ENCODE assay signal across 13 cellular contexts in genomic region chr1:79006564-79006963, GRCh38. TPM values are rescaled to one million over a fixed set of nuclear protein-coding genes. Genes with fewer than 3 reads are reported as not detected.
A peak's percentile ranks its signal among the peaks of the same experiment; 100 is the strongest.
DNase-seq lines count a peak whose midpoint lies in the region; ATAC-seq, FAIRE-seq and TF ChIP-seq lines count a peak whose summit lies in the region.
"Had no signal": no experiment of that assay in that cellular context is flagged by ENCODE, and none has a peak within 500 bp of the region (broad histone marks: within the 10 kb centered on the region; RNA-seq: fewer than 3 reads in every experiment).

Gene ADGRL4, minus strand, starts transcription at chr1:79006730. Its CDS starts 76 bp downstream, at chr1:79006654.

- H3K27me3 Mint-ChIP-seq in GM23338 (ENCODE audit: insufficient read depth, low read depth, poor library complexity), result peaks cover 2% of the 10 kb centered on the region

- H3K4me2 ChIP-seq in GM23338 (peak within 1 kb of the TSS; percentile 83), skeletal muscle satellite cell (ENCODE audit: low read length) (peak within 1 kb of the TSS; percentile 85)

- H3K9me3 ChIP-seq in kidney (ENCODE audit: control insufficient read depth in 1 of 2, low read length in 2 of 2), result no peaks in the 10 kb centered on the region
- no peaks in the 10 kb centered on the region for H3K9me3 ChIP-seq in skeletal muscle satellite cell (replicated peaks; ENCODE audit: low read length)
- no peaks in the 10 kb centered on the region for H3K9me3 ChIP-seq in BE2C

- H3K4me3 ChIP-seq in GM23338 (peak within 1 kb of the TSS; percentile 67), kidney (ENCODE audit: low read length in 2 of 2) (peak within 1 kb of the TSS; percentile 36 to 51), skeletal muscle satellite cell (ENCODE audit: low read length) (peak within 1 kb of the TSS; percentile 80), BE2C (ENCODE audit: low read depth, low read length) (no peak within 1 kb of the TSS)
- H3K4me3 ChIP-seq: K562 had no signal

- H2AFZ ChIP-seq in GM23338, result peak within 1 kb of the TSS; percentile 99

- DNase-seq in GM23338 (ENCODE audit: low spot score) (peak; percentile 74), kidney (peak; percentile 84), BE2C (no peak), NCI-H82 treated with DMSO at 0.1 percent for 48 hours (lab: John Stamatoyannopoulos, UW; ENCODE audit: unreplicated experiment) (no peak), NCI-H2196 (lab: John Stamatoyannopoulos, UW; ENCODE audit: unreplicated experiment) (no peak)
- DNase-seq: activated T-cell treated with anti-CD3 and anti-CD28 coated beads for 4 hours; stimulated activated naive CD8-positive, alpha-beta T cell treated with anti-CD3 and anti-CD28 coated beads, Interleukin-15, amount 100 ng/mL, for 72 hours had no signal

- peak within 1 kb of the TSS; percentile 88 for H3K4me3 Mint-ChIP-seq in GM23338
- H3K4me3 Mint-ChIP-seq: stimulated activated naive CD8-positive, alpha-beta T cell treated with anti-CD3 and anti-CD28 coated beads, Interleukin-15, amount 100 ng/mL, for 72 hours had no signal

- H3K4me1 ChIP-seq in GM23338 (ENCODE audit: insufficient read depth) (no peaks in the 10 kb centered on the region), kidney (ENCODE audit: control insufficient read depth in 1 of 2, insufficient read depth in 1 of 2, low read depth in 1 of 2, low read length in 2 of 2) (no peaks in the 10 kb centered on the region), skeletal muscle satellite cell (ENCODE audit: control insufficient read depth, insufficient read depth, low read length) (peaks cover 5% of the 10 kb centered on the region), BE2C (no peaks in the 10 kb centered on the region)

- H3K9ac ChIP-seq in kidney (ENCODE audit: low read length in 2 of 2) (peak within 1 kb of the TSS; percentile 12 to 41), skeletal muscle satellite cell (ENCODE audit: low read depth, low read length) (peak within 1 kb of the TSS; percentile 83)

- no peaks in the 10 kb centered on the region for H3K9me3 Mint-ChIP-seq in GM23338

- H3K79me2 ChIP-seq in GM23338 (replicated peaks; ENCODE audit: insufficient read depth), result no peaks in the 10 kb centered on the region

- H3K4me1 Mint-ChIP-seq in GM23338, result peaks cover 13% of the 10 kb centered on the region
- H3K4me1 Mint-ChIP-seq: stimulated activated naive CD8-positive, alpha-beta T cell treated with anti-CD3 and anti-CD28 coated beads, Interleukin-15, amount 100 ng/mL, for 72 hours had no signal

- H3K36me3 ChIP-seq in GM23338 (ENCODE audit: insufficient read depth) (no peaks in the 10 kb centered on the region), kidney (ENCODE audit: control insufficient read depth in 1 of 2, insufficient read depth in 2 of 2, low read length in 2 of 2) (no peaks in the 10 kb centered on the region), skeletal muscle satellite cell (ENCODE audit: insufficient read depth, low read length) (no peaks in the 10 kb centered on the region), BE2C (no peaks in the 10 kb centered on the region)

- peak within 1 kb of the TSS; percentile 78; the same call in 1 of the 2 replicates for H3K27ac Mint-ChIP-seq in GM23338

- in situ Hi-C loops in endometrial microvascular endothelial cells (cut with HindIII; ENCODE audit: inconsistent ontology term, low pct_unique_long_range_greater_than_20kb, low sequenced_read_pairs), result no loop called here

- no peak for FAIRE-seq in kidney (lab: Jason Lieb, UNC)
- FAIRE-seq: K562 had no signal

- intact Hi-C loops in kidney (cut with DNase I), result no loop called here

- H4K20me1 ChIP-seq in GM23338 (replicated peaks; ENCODE audit: insufficient read depth), result no peaks in the 10 kb centered on the region

- no peaks in the 10 kb centered on the region for H3K36me3 Mint-ChIP-seq in GM23338 (ENCODE audit: low read depth)

- ATAC-seq in GM23338 (peak; percentile 100), HG02870 (IDR thresholded peaks at IDR 0.05; ENCODE audit: unreplicated experiment) (no peak)
- ATAC-seq: K562; Panc1; stimulated activated naive CD8-positive, alpha-beta T cell treated with anti-CD3 and anti-CD28 coated beads, Interleukin-15, amount 100 ng/mL, for 72 hours had no signal

- H3K27me3 ChIP-seq in GM23338 (ENCODE audit: insufficient read depth) (no peaks in the 10 kb centered on the region), skeletal muscle satellite cell (ENCODE audit: control insufficient read depth, insufficient read depth, low read length) (no peaks in the 10 kb centered on the region), BE2C (no peaks in the 10 kb centered on the region)

- TF ChIP-seq CTCF in GM23338 (conservative IDR thresholded peaks at IDR 0.05; ENCODE audit: low read depth in 2 of 2), result no peak
- no peak for TF ChIP-seq CTCF in kidney (IDR thresholded peaks at IDR 0.05; ENCODE audit: borderline replicate concordance, extremely low read depth, insufficient read depth)
- TF ChIP-seq CTCF in BE2C (IDR thresholded peaks at IDR 0.05; ENCODE audit: low read depth, low read length), result no peak

- H3K27ac ChIP-seq in GM23338 (ENCODE audit: low read depth) (no peak within 1 kb of the TSS), kidney (ENCODE audit: low read depth in 2 of 2, low read length in 2 of 2) (peak within 1 kb of the TSS; percentile 53 to 83)

- H3K9me2 ChIP-seq in GM23338 (ENCODE audit: insufficient read depth), result no peaks in the 10 kb centered on the region

- H3F3A ChIP-seq in GM23338 (replicated peaks; ENCODE audit: low read depth), result no peaks in the 10 kb centered on the region

TF ChIP-seq in GM23338, 12 proteins besides CTCF, POLR2A, EP300 and RAD21:
- TF ChIP-seq CREB1 (CRISPR knock-in tag; IDR thresholded peaks at IDR 0.05; ENCODE audit: low read depth) (peak; percentile 36; the same call in 1 of the 2 replicates), STAT1 (IDR thresholded peaks at IDR 0.05; ENCODE audit: unreplicated experiment) (no peak), ZNF331 (CRISPR knock-in tag; IDR thresholded peaks at IDR 0.05; ENCODE audit: low read depth) (no peak)

RNA-seq across cellular contexts. Expression of gene ADGRL4, which starts in this region (rescaled TPM):
- 0.24 and 1.3 TPM in 2 replicates for total RNA-seq in GM23338 (2014; rRNA removed; shearing (Covaris generic))
- polyA plus RNA-seq in GM23338 (2016; fragmentation: Nextera tagmentation; extraction: Ambion mirVana) (0.31 and 0.32 TPM in 2 replicates), kidney (ENCODE audit: insufficient read depth, low read depth, low replicate concordance) (16.8 TPM)
- total RNA-seq in endometrial microvascular endothelial cells (ENCODE audit: inconsistent ontology term) (200 TPM), kidney (43.0 TPM)
- 67.5 and 81.6 TPM in 2 replicates for total RNA-seq in skeletal muscle satellite cell (2012; rRNA removed)
- polyA plus RNA-seq in BE2C (2012; ENCODE audit: insufficient read depth, insufficient read length, low read depth), result not detected
- total RNA-seq: K562, mononuclear cell had no signal
- polyA plus RNA-seq: K562 had no signal

Comparison
In these comparisons a context has a peak if more than half of its experiments do, and no peak if none do; other contexts are left out.
1. RNA of gene ADGRL4 (total RNA-seq): 200 TPM in endometrial microvascular endothelial cells (single experiment) and 43.0 TPM in kidney (single experiment); 0.24 to 1.3 TPM in GM23338; every median in the first group is over 10 times any median in the second.
2. RNA of gene ADGRL4 (polyA plus RNA-seq): 16.8 TPM in kidney (single experiment); 0.31 to 0.32 TPM in GM23338; every median in the first group is over 10 times any median in the second.
3. DNase-seq: peak in GM23338 (single experiment) and kidney (single experiment); none in BE2C (single experiment), NCI-H82 treated with DMSO at 0.1 percent for 48 hours (single experiment) and NCI-H2196 (single experiment).